In the genomic region with DNA sequence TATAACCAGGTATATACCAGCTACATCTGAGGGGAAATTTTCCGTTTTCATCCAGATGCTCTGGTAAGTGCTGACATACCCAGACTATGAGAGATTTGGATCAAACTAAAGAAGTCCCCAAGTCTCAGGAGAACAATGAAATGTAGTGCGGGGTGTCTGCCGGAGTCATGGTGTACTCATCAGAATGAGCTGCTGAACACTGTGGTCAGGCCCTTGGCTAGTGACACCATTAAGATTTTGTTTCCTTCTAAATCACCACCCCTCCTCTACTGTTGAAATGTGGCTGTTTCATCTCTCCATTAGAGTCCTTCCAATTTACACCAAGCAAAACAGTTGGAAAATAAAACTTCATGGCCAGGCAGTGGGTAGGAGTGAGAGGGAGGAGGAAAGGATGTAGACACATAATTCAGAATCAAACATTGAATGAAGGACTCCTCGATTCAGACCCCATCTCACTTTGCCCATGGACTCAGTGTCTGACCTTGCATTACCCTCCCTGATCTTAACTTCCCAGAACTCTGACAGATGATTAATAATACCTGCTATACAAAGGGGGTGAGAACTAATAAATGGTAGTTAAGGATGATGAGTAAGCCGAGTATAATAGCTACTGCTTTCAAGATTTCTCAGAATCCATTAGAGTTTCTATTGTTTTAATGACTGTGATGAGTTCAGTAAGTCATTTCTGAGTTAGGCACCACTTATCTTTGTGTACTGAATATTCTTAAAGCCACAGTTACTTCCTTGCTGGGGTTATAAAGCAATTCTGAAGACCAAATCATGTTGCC, we compare ENCODE assay signal across 9 cellular contexts.
DNase-seq lines count a peak whose midpoint lies in the region; ATAC-seq and TF ChIP-seq lines count a peak whose summit lies in the region.
"Had no signal": no experiment of that assay in that cellular context is flagged by ENCODE, and none has a peak within 500 bp of the region (broad histone marks: within the 10 kb centered on the region; RNA-seq: fewer than 3 reads in every experiment).

No MANE protein-coding gene starts in this region.

- H3K4me1 ChIP-seq in gastroesophageal sphincter: peaks cover 8 to 50% (median 16%) of the 10 kb centered on the region in 3 donors

- TF ChIP-seq POLR2A in gastroesophageal sphincter (IDR thresholded peaks at IDR 0.05): no peak

- H3K9me3 ChIP-seq in gastroesophageal sphincter: no peaks in the 10 kb centered on the region

- no peak for TF ChIP-seq CTCF in gastroesophageal sphincter (IDR thresholded peaks at IDR 0.05)

- TF ChIP-seq EP300 in gastroesophageal sphincter (IDR thresholded peaks at IDR 0.05): no peak

- H3K27me3 Mint-ChIP-seq in activated CD4-positive, alpha-beta T cell treated with anti-CD3 and anti-CD28 coated beads, Interleukin-2, amount 10 ng/mL, durations not matched to agents 7 days and 5 days: no peaks in the 10 kb centered on the region

- no peak overlapping the region for H3K4me3 Mint-ChIP-seq in activated CD4-positive, alpha-beta T cell treated with anti-CD3 and anti-CD28 coated beads, Interleukin-2, amount 10 ng/mL, durations not matched to agents 7 days and 5 days

- H3K4me1 Mint-ChIP-seq in activated CD4-positive, alpha-beta T cell treated with anti-CD3 and anti-CD28 coated beads, Interleukin-2, amount 10 ng/mL, durations not matched to agents 7 days and 5 days: peaks cover 11% of the 10 kb centered on the region

- no peak overlapping the region for H3K27ac Mint-ChIP-seq in activated CD4-positive, alpha-beta T cell treated with anti-CD3 and anti-CD28 coated beads, Interleukin-2, amount 10 ng/mL, durations not matched to agents 7 days and 5 days

- DNase-seq in activated CD4-positive, alpha-beta T cell treated with anti-CD3 and anti-CD28 coated beads for 48 hours: peak; percentile 12
- no peak for DNase-seq in activated CD4-positive, alpha-beta T cell treated with anti-CD3 and anti-CD28 coated beads, Interleukin-2, amount 10 ng/mL, durations not matched to agents 7 days and 5 days
- DNase-seq in T1000 (lab: John Stamatoyannopoulos, UW): peak; percentile 88
- no peak for DNase-seq in stimulated activated naive CD8-positive, alpha-beta T cell treated with anti-CD3 and anti-CD28 coated beads, Interleukin-15, Interleukin-2, amounts not matched to agents 100 U/mL and 50 U/mL, for 24 hours
- DNase-seq: activated CD4-positive, alpha-beta T cell treated with anti-CD3 and anti-CD28 coated beads, Interleukin-2, amount 50 U/mL, for 4 hours had no signal

- 62 to 76% methylated on average over 3 to 5 of the region's 5 CpGs for WGBS in gastroesophageal sphincter (ENCODE audit: low coverage in 1 of 2), 2 donors

- CTCF ChIA-PET in activated CD4-positive, alpha-beta T cell treated with anti-CD3 and anti-CD28 coated beads, Interleukin-2, amount 10 ng/mL, durations not matched to agents 7 days and 5 days (lab: Charles Lee): interaction anchor here (1.4 to 1.7 kb wide), 2 partner anchors 12 kb away, joined by 4 read pairs; no protein-coding TSS in a partner anchor

- H3K9me3 Mint-ChIP-seq in activated CD4-positive, alpha-beta T cell treated with anti-CD3 and anti-CD28 coated beads, Interleukin-2, amount 10 ng/mL, durations not matched to agents 7 days and 5 days: peaks cover 3% of the 10 kb centered on the region

- no peak for ATAC-seq in gastroesophageal sphincter
- ATAC-seq in stimulated activated naive CD8-positive, alpha-beta T cell treated with anti-CD3 and anti-CD28 coated beads, Interleukin-15, Interleukin-2, amounts not matched to agents 100 U/mL and 50 U/mL, for 24 hours: peak; percentile 44
- no peak for ATAC-seq in GM21825 (IDR thresholded peaks at IDR 0.05; ENCODE audit: unreplicated experiment)
- ATAC-seq in GM18520 (IDR thresholded peaks at IDR 0.05; ENCODE audit: unreplicated experiment): no peak
- no peak for ATAC-seq in HG02884 (IDR thresholded peaks at IDR 0.05; ENCODE audit: unreplicated experiment)

- H3K36me3 ChIP-seq in gastroesophageal sphincter: no peaks in the 10 kb centered on the region

- no peaks in the 10 kb centered on the region for H3K36me3 Mint-ChIP-seq in activated CD4-positive, alpha-beta T cell treated with anti-CD3 and anti-CD28 coated beads, Interleukin-2, amount 10 ng/mL, durations not matched to agents 7 days and 5 days (ENCODE audit: low read depth)

- POLR2A ChIA-PET in activated CD4-positive, alpha-beta T cell treated with anti-CD3 and anti-CD28 coated beads, Interleukin-2, amount 10 ng/mL, durations not matched to agents 7 days and 5 days (lab: Charles Lee): interaction anchor here (0.7 kb wide), 1 partner anchor 37 kb away, joined by 3 read pairs; no protein-coding TSS in a partner anchor

- no peak overlapping the region for H3K4me3 ChIP-seq in gastroesophageal sphincter

- H3K27ac ChIP-seq in gastroesophageal sphincter: peak overlapping the region; percentile 76 to 87 (median 79)

- H3K27me3 ChIP-seq in gastroesophageal sphincter: no peaks in the 10 kb centered on the region

Comparison
In these comparisons a context has a peak if more than half of its experiments do, and no peak if none do; other contexts are left out.
1. DNase-seq: peak in activated CD4-positive, alpha-beta T cell treated with anti-CD3 and anti-CD28 coated beads for 48 hours (single experiment) and T1000 (single experiment); none in activated CD4-positive, alpha-beta T cell treated with anti-CD3 and anti-CD28 coated beads, Interleukin-2, amount 10 ng/mL, durations not matched to agents 7 days and 5 days (single experiment) and stimulated activated naive CD8-positive, alpha-beta T cell treated with anti-CD3 and anti-CD28 coated beads, Interleukin-15, Interleukin-2, amounts not matched to agents 100 U/mL and 50 U/mL, for 24 hours (single experiment).